2 cellular contexts compared by ENCODE assay signal in genomic region chr7:141915565-141915964, GRCh38.
TF ChIP-seq lines count a peak whose summit lies in the region.

No MANE protein-coding gene starts in this region.

TF ChIP-seq in GM12891, 5 proteins besides CTCF, POLR2A, EP300 and RAD21:
- TF ChIP-seq PAX5 (IDR thresholded peaks at IDR 0.05; ENCODE audit: insufficient read depth, low read length, severe bottlenecking) (no peak), SPI1 (IDR thresholded peaks at IDR 0.05; ENCODE audit: low read depth, low read length) (peak; percentile 76)

TF ChIP-seq in GM12878, 131 proteins besides CTCF, POLR2A, EP300 and RAD21:
- TF ChIP-seq, protein P1, sequence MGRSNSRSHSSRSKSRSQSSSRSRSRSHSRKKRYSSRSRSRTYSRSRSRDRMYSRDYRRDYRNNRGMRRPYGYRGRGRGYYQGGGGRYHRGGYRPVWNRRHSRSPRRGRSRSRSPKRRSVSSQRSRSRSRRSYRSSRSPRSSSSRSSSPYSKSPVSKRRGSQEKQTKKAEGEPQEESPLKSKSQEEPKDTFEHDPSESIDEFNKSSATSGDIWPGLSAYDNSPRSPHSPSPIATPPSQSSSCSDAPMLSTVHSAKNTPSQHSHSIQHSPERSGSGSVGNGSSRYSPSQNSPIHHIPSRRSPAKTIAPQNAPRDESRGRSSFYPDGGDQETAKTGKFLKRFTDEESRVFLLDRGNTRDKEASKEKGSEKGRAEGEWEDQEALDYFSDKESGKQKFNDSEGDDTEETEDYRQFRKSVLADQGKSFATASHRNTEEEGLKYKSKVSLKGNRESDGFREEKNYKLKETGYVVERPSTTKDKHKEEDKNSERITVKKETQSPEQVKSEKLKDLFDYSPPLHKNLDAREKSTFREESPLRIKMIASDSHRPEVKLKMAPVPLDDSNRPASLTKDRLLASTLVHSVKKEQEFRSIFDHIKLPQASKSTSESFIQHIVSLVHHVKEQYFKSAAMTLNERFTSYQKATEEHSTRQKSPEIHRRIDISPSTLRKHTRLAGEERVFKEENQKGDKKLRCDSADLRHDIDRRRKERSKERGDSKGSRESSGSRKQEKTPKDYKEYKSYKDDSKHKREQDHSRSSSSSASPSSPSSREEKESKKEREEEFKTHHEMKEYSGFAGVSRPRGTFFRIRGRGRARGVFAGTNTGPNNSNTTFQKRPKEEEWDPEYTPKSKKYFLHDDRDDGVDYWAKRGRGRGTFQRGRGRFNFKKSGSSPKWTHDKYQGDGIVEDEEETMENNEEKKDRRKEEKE (IDR thresholded peaks at IDR 0.05), result no peak
- TF ChIP-seq FOXM1 (IDR thresholded peaks at IDR 0.05; ENCODE audit: low read depth, low read length) (no peak), LARP7 (IDR thresholded peaks at IDR 0.05) (no peak), RAD51 (IDR thresholded peaks at IDR 0.05) (no peak), POLR2AphosphoS2 (IDR thresholded peaks at IDR 0.05; ENCODE audit: low read depth, low read length) (no peak), POU2F2 (IDR thresholded peaks at IDR 0.05; ENCODE audit: borderline replicate concordance, low read depth, low read length) (no peak), BACH1 (IDR thresholded peaks at IDR 0.05; ENCODE audit: borderline replicate concordance) (peak; percentile 68; the same call in 1 of the 2 replicates), ZNF207 (IDR thresholded peaks at IDR 0.05; ENCODE audit: borderline replicate concordance) (no peak), SPI1 (IDR thresholded peaks at IDR 0.05; ENCODE audit: borderline replicate concordance, insufficient read depth, low read depth, low read length) (peak; percentile 70), EED (IDR thresholded peaks at IDR 0.05; ENCODE audit: low read depth) (peak; percentile 55)
